In genomic region chr6:41942882-41943281, GRCh38 we compare ENCODE assay signal across 1 cellular context.
TF ChIP-seq lines count a peak whose summit lies in the region.
"Not testable (repeated sequence)": the region's sequence is repeated elsewhere in the genome, so short reads cannot be mapped to it uniquely, and the experiment has no call there.

No MANE protein-coding gene starts in this region.

TF ChIP-seq in K562, 482 proteins besides CTCF, POLR2A, EP300 and RAD21:
- TF ChIP-seq ZNF121 (CRISPR knock-in tag; conservative IDR thresholded peaks at IDR 0.05) (peak; percentile 52), BCOR (IDR thresholded peaks at IDR 0.05) (0 out of 2 replicates have a peak, but pooled peaks have one; percentile 8), ZBTB33 (CRISPR knock-in tag; IDR thresholded peaks at IDR 0.05) (peak; percentile 39; the same call in 1 of the 2 replicates), MAZ (CRISPR knock-in tag; conservative IDR thresholded peaks at IDR 0.05 in 1 of 2, IDR thresholded peaks at IDR 0.05 in 1 of 2) (0 out of 4 replicates have a peak, but pooled peaks of 1 of the 2 experiments have one; percentile 13), NR2C1 (tag; IDR thresholded peaks at IDR 0.05) (0 out of 2 replicates have a peak, but pooled peaks have one; percentile 24), MLLT1 (IDR thresholded peaks at IDR 0.05) (peak in 1 of 2 experiments; percentile 45; a peak in 1 of 4 replicates)
- TF ChIP-seq NR2C1 (IDR thresholded peaks at IDR 0.05), result not testable (repeated sequence)
